19 cellular contexts compared by ENCODE assay signal in genomic region chr15:74767167-74768098, GRCh38. TPM values are rescaled to one million over a fixed set of nuclear protein-coding genes. Genes with fewer than 3 reads are reported as not detected.
DNase-seq lines count a peak whose midpoint lies in the region; ATAC-seq, FAIRE-seq and TF ChIP-seq lines count a peak whose summit lies in the region.
"Had no signal": no experiment of that assay in that cellular context is flagged by ENCODE, and none has a peak within 500 bp of the region (broad histone marks: within the 10 kb centered on the region; RNA-seq: fewer than 3 reads in every experiment).

No MANE protein-coding gene starts in this region.

- no peak overlapping the region for H3K4me3 ChIP-seq in HEK293 (ENCODE audit: low read depth, low read length)
- H3K4me3 ChIP-seq in HUES64 (ENCODE audit: low read length): no peak overlapping the region
- no peak overlapping the region for H3K4me3 ChIP-seq in K562
- H3K4me3 ChIP-seq in osteoblast (ENCODE audit: insufficient read depth, low read length): no peak overlapping the region
- no peak overlapping the region for H3K4me3 ChIP-seq in A673 (ENCODE audit: low read depth, low read length, poor library complexity, severe bottlenecking)
- H3K4me3 ChIP-seq in esophagus squamous epithelium: no peak overlapping the region
- H3K4me3 ChIP-seq: GM23338 had no signal

- H3K27ac ChIP-seq in HEK293 (ENCODE audit: extremely low read depth, low read depth, low read length): no peak overlapping the region
- H3K27ac ChIP-seq in HUES64 (ENCODE audit: low read depth, low read length): no peak overlapping the region
- H3K27ac ChIP-seq in K562 (ENCODE audit: extremely low read depth, low read depth, low read length): no peak overlapping the region
- H3K27ac ChIP-seq in osteoblast (ENCODE audit: low read depth, low read length): no peak overlapping the region
- H3K27ac ChIP-seq in A673 (ENCODE audit: low read depth, low read length, poor library complexity, severe bottlenecking): no peak overlapping the region
- H3K27ac ChIP-seq in esophagus squamous epithelium: no peak overlapping the region
- H3K27ac ChIP-seq: C4-2B had no signal

- no peak for FAIRE-seq in K562 (lab: Jason Lieb, UNC)
- FAIRE-seq: A204.1, D721Med had no signal

- TF ChIP-seq EP300 in K562 (IDR thresholded peaks at IDR 0.05; ENCODE audit: low read length): no peak

- TF ChIP-seq CTCF in HEK293 (tag by site-specific recombination; IDR thresholded peaks at IDR 0.05) (no peak), K562 (IDR thresholded peaks at IDR 0.05 in 2 of 3, conservative IDR thresholded peaks at IDR 0.05 in 1 of 3; ENCODE audit: insufficient read depth in 2 of 3, low read depth in 1 of 3, low read length in 3 of 3) (no peak), osteoblast (IDR thresholded peaks at IDR 0.05; ENCODE audit: extremely low read depth, low read depth, low read length) (no peak), A673 (conservative IDR thresholded peaks at IDR 0.05; ENCODE audit: low read depth, low read length) (no peak), esophagus squamous epithelium (IDR thresholded peaks at IDR 0.05) (no peak)

- H3K27me3 ChIP-seq in HUES64 (ENCODE audit: insufficient read depth, low read length): peaks cover 4% of the 10 kb centered on the region; the same call in 1 of the 2 replicates
- H3K27me3 ChIP-seq in K562 (ENCODE audit: control insufficient read depth in 2 of 2, insufficient read depth in 2 of 2, low read length in 2 of 2): peaks cover 9 to 41% of the 10 kb centered on the region in 2 experiments; a peak in 3 of 5 replicates
- peaks cover 8% of the 10 kb centered on the region for H3K27me3 ChIP-seq in osteoblast (ENCODE audit: insufficient read depth, low read length)
- H3K27me3 ChIP-seq in A673 (replicated peaks; ENCODE audit: insufficient read depth, low read depth, low read length, poor library complexity): no peaks in the 10 kb centered on the region
- H3K27me3 ChIP-seq in esophagus squamous epithelium: peaks cover 0 to 28% (median 0%) of the 10 kb centered on the region in 4 donors

- no peak overlapping the region for H2AFZ ChIP-seq in K562 (ENCODE audit: low read depth, low read length)
- no peak overlapping the region for H2AFZ ChIP-seq in osteoblast (ENCODE audit: low read length)

- H3K9me3 ChIP-seq in HEK293 (ENCODE audit: control insufficient read depth, insufficient read depth, low read depth, low read length): no peaks in the 10 kb centered on the region
- H3K9me3 ChIP-seq in HUES64 (ENCODE audit: insufficient read depth, low read depth, low read length): no peaks in the 10 kb centered on the region
- no peaks in the 10 kb centered on the region for H3K9me3 ChIP-seq in K562 (replicated peaks; ENCODE audit: control insufficient read depth, insufficient read depth, low read depth, low read length)
- no peaks in the 10 kb centered on the region for H3K9me3 ChIP-seq in osteoblast (ENCODE audit: low read depth, low read length)
- H3K9me3 ChIP-seq in A673 (ENCODE audit: low read depth, low read length, poor library complexity, severe bottlenecking): no peaks in the 10 kb centered on the region
- no peaks in the 10 kb centered on the region for H3K9me3 ChIP-seq in esophagus squamous epithelium
- H3K9me3 ChIP-seq: Caco-2 had no signal

- TF ChIP-seq RAD21 in K562 (CRISPR knock-in tag; conservative IDR thresholded peaks at IDR 0.05 in 1 of 2, IDR thresholded peaks at IDR 0.05 in 1 of 2): no peak

- H3K4me1 ChIP-seq in HEK293 (ENCODE audit: control insufficient read depth, insufficient read depth, low read length): no peaks in the 10 kb centered on the region
- H3K4me1 ChIP-seq in HUES64 (ENCODE audit: insufficient read depth, low read length): no peaks in the 10 kb centered on the region
- H3K4me1 ChIP-seq in K562 (replicated peaks in 1 of 2; ENCODE audit: control insufficient read depth in 2 of 2, insufficient read depth in 2 of 2, low read length in 2 of 2): peaks cover 0 to 18% of the 10 kb centered on the region in 2 experiments; a peak in 1 of 5 replicates
- H3K4me1 ChIP-seq in osteoblast (ENCODE audit: insufficient read depth, low read length): no peaks in the 10 kb centered on the region
- H3K4me1 ChIP-seq in A673 (ENCODE audit: insufficient read depth, low read length, poor library complexity, severe bottlenecking): peaks cover 3% of the 10 kb centered on the region
- peaks cover 0 to 39% (median 8%) of the 10 kb centered on the region in 3 donors for H3K4me1 ChIP-seq in esophagus squamous epithelium

- H4K20me1 ChIP-seq in K562 (replicated peaks; ENCODE audit: control insufficient read depth, insufficient read depth, low read length) (no peaks in the 10 kb centered on the region; the same call in 1 of the 2 replicates), osteoblast (ENCODE audit: insufficient read depth, low read length) (no peaks in the 10 kb centered on the region)

- H3K4me2 ChIP-seq in K562 (ENCODE audit: insufficient read depth, low read length): no peak overlapping the region
- no peak overlapping the region for H3K4me2 ChIP-seq in osteoblast (ENCODE audit: insufficient read depth, low read length)
- H3K4me2 ChIP-seq: GM23338 had no signal

- in situ Hi-C loops in K562 (cut with MboI): loop anchor here (5.0 kb wide), 2 partner anchors 130 to 390 kb away; no protein-coding TSS in a partner anchor

- no peaks in the 10 kb centered on the region for H3K79me2 ChIP-seq in K562 (ENCODE audit: control insufficient read depth, insufficient read depth, low read length)
- H3K79me2 ChIP-seq in osteoblast (ENCODE audit: insufficient read depth, low read length): no peaks in the 10 kb centered on the region

- WGBS in HUES64: 87% methylated on average over 13 of the region's 14 CpGs
- 7% methylated on average over 14 of the region's 14 CpGs for WGBS in K562 (ENCODE audit: insufficient coverage, low coverage, missing lambda C conversion rate)
- WGBS in esophagus squamous epithelium, 2 donors: 72 to 83% methylated on average over 9 to 10 of the region's 14 CpGs

- H3K9me1 ChIP-seq in K562 (ENCODE audit: control insufficient read depth, insufficient read depth, low read length): no peaks in the 10 kb centered on the region

- POLR2A ChIA-PET in HEK293 (lab: Yijun Ruan, JAX): interaction anchor here (1.5 to 1.6 kb wide), 2 partner anchors 131 to 137 kb away, joined by 5 to 10 read pairs; no protein-coding TSS in a partner anchor
- POLR2A ChIA-PET in K562 (lab: Yijun Ruan, JAX): interaction anchor here (0.8 to 2.2 kb wide), 5 partner anchors 8 to 132 kb away, joined by 3 to 7 read pairs (median 4); no protein-coding TSS in a partner anchor
- POLR2A ChIA-PET in A673 (lab: Charles Lee; ENCODE audit: low non-redundant PET): interaction anchor here (0.6 kb wide), 1 partner anchor 133 kb away, joined by 5 read pairs; no protein-coding TSS in a partner anchor

- 0 out of 2 replicates have a peak overlapping the region, but pooled peaks have one; percentile 9 for H3K9ac ChIP-seq in HUES64 (ENCODE audit: low read depth, low read length)
- peak overlapping the region in 1 of 2 experiments; percentile 17; a peak in 2 of 4 replicates for H3K9ac ChIP-seq in K562 (ENCODE audit: insufficient read depth in 1 of 2, low read depth in 2 of 2, low read length in 2 of 2)

- no TSS peak for BruUV-seq in K562 (replicated peaks; lab: Mats Ljungman, UMichigan)
- BruUV-seq in A673 (replicated peaks; lab: Mats Ljungman, UMichigan): no TSS peak

- intact Hi-C loops in K562 (cut with micrococcal nuclease) (loop anchor here (2.0 kb wide), 1 partner anchor 393 kb away; no protein-coding TSS in a partner anchor), A673 (cut with micrococcal nuclease; ENCODE audit: unreplicated experiment) (loop anchor here (1.0 kb wide), 1 partner anchor 132 kb away; no protein-coding TSS in a partner anchor), esophagus squamous epithelium (cut with DNase I) (loop anchor here (5.0 to 10.0 kb wide), 2 partner anchors 130 to 393 kb away; no protein-coding TSS in a partner anchor)

- CTCF ChIA-PET in HEK293 (lab: Yijun Ruan, JAX) (interaction anchor here (0.5 to 21.6 kb wide), 26 partner anchors 9 to 412 kb away, joined by 3 to 800 read pairs (median 8); partner anchors contain the start of genes CPLX3, CSK, CYP1A1 and CYP1A2), K562 (lab: Yijun Ruan, JAX; ENCODE audit: low intra/inter-chr PET ratio) (interaction anchor here (0.6 to 6.1 kb wide), 3 partner anchors 78 to 394 kb away, joined by 4 to 51 read pairs (median 32); no protein-coding TSS in a partner anchor), A673 (lab: Charles Lee) (interaction anchor here (0.7 to 5.0 kb wide), 6 partner anchors 8 to 146 kb away, joined by 4 to 119 read pairs (median 8); no protein-coding TSS in a partner anchor)

- no peak for DNase-seq in K562 (ENCODE audit: extremely low read depth in 1 of 4, low spot score in 3 of 4)
- peak; percentile 34 for DNase-seq in osteoblast (ENCODE audit: insufficient read length, low spot score, missing footprints)
- DNase-seq in A673 (ENCODE audit: low spot score): no peak
- no peak for DNase-seq in esophagus squamous epithelium (lab: John Stamatoyannopoulos, UW)
- DNase-seq: AML-193; Caco-2; CD4-positive, alpha-beta T cell; DMS79 treated with DMSO at 0.1 percent for 48 hours; GF-D8 had no signal

- ATAC-seq in K562 (no peak), HG02623 (IDR thresholded peaks at IDR 0.05; ENCODE audit: unreplicated experiment) (no peak)

- H3K36me3 ChIP-seq in HEK293 (ENCODE audit: control insufficient read depth in 2 of 2, insufficient read depth in 1 of 2, low read length in 2 of 2) (no peaks in the 10 kb centered on the region), HUES64 (ENCODE audit: insufficient read depth, low read length) (no peaks in the 10 kb centered on the region), K562 (ENCODE audit: control insufficient read depth, insufficient read depth, low read length) (no peaks in the 10 kb centered on the region), osteoblast (ENCODE audit: insufficient read depth, low read length) (no peaks in the 10 kb centered on the region), A673 (ENCODE audit: insufficient read depth, low read length, poor library complexity, severe bottlenecking) (no peaks in the 10 kb centered on the region), esophagus squamous epithelium (no peaks in the 10 kb centered on the region)

- no peak for TF ChIP-seq POLR2A in K562 (conservative IDR thresholded peaks at IDR 0.05)
- TF ChIP-seq POLR2A in esophagus squamous epithelium (IDR thresholded peaks at IDR 0.05): no peak

RNA-seq across cellular contexts. Expression of gene CSK, which starts 14.4 kb away (rescaled TPM):
- polyA plus RNA-seq in HUES64 (2013, experiment 1 of 2): 33.2 TPM
- 37.8 TPM for polyA plus RNA-seq in HUES64 (2013, experiment 2 of 2)
- total RNA-seq in K562 (2011; cell fraction: chromatin; rRNA removed; ENCODE audit: low replicate concordance): 52.2 and 176 TPM in 2 replicates
- 117 and 118 TPM in 2 replicates for total RNA-seq in K562 (2011; cell fraction: nucleolus; rRNA removed)
- 62.6 and 63.9 TPM in 2 replicates for total RNA-seq in K562 (2011; cell fraction: nucleoplasm; rRNA removed)
- total RNA-seq in K562 (2014; rRNA removed) (22.7 and 25.4 TPM in 2 replicates), K562 (2014; rRNA removed; fragmentation: Illumina TruSeq; extraction: Trizol) (9.2 and 13.8 TPM in 2 replicates), K562 (2015; rRNA removed; fragmentation: Illumina TruSeq; extraction: Trizol) (22.5 and 24.8 TPM in 2 replicates), K562 (2021) (108 and 112 TPM in 2 replicates), osteoblast (30.6 and 31.5 TPM in 2 replicates), A673 (2021) (90.8 and 103 TPM in 2 replicates), esophagus squamous epithelium (100 to 1,000 TPM in 1 of 4 donors, 10 to 100 TPM in 3; 30.6 to 130 (median 45.2) TPM)
- polyA plus RNA-seq in K562 (2011; rRNA removed) (17.2 and 21.5 TPM in 2 replicates), K562 (2014; fragmentation: Illumina TruSeq; extraction: Trizol) (63.0 and 74.3 TPM in 2 replicates), K562 (2014; fragmentation: Nextera tagmentation; extraction: Ambion mirVana) (1 to 10 TPM; 1.5 to 2.4 TPM), K562 (2014; rRNA removed) (32.6 and 41.5 TPM in 2 replicates)
- 16.6 and 23.4 TPM in 2 replicates for polyA plus RNA-seq in K562 (2011; cell fraction: cytosol; rRNA removed)
- polyA plus RNA-seq in K562 (2011; cell fraction: nucleus; rRNA removed): 82.8 and 107 TPM in 2 replicates
- polyA plus RNA-seq in K562 (2012): 62.3 and 74.3 TPM in 2 replicates
- polyA minus RNA-seq in K562 (2011; rRNA and poly(A)+ RNA removed): 13.5 and 19.1 TPM in 2 replicates
- 39.6 and 42.3 TPM in 2 replicates for polyA minus RNA-seq in K562 (2011; cell fraction: cytosol; rRNA and poly(A)+ RNA removed)
- 24.8 and 30.3 TPM in 2 replicates for polyA minus RNA-seq in K562 (2011; cell fraction: nucleus; rRNA and poly(A)+ RNA removed)

RNA-seq across cellular contexts. Expression of gene CYP1A2, which starts 18.8 kb away (rescaled TPM):
- not detected for polyA plus RNA-seq in HUES64 (2013, experiment 1 of 2)
- not detected for polyA plus RNA-seq in HUES64 (2013, experiment 2 of 2)
- total RNA-seq in K562 (2011; cell fraction: chromatin; rRNA removed; ENCODE audit: low replicate concordance): not detected in 2 replicates
- total RNA-seq in K562 (2011; cell fraction: nucleolus; rRNA removed): not detected in 2 replicates
- not detected in 2 replicates for total RNA-seq in K562 (2011; cell fraction: nucleoplasm; rRNA removed)
- total RNA-seq in K562 (2014; rRNA removed): not detected in 2 replicates
- total RNA-seq in K562 (2014; rRNA removed; fragmentation: Illumina TruSeq; extraction: Trizol): not detected in 2 replicates
- not detected in 2 replicates for total RNA-seq in K562 (2015; rRNA removed; fragmentation: Illumina TruSeq; extraction: Trizol)
- total RNA-seq in K562 (2021): not detected in 2 replicates
- polyA plus RNA-seq in K562 (2011; rRNA removed): not detected in 2 replicates
- not detected in 2 replicates for polyA plus RNA-seq in K562 (2011; cell fraction: cytosol; rRNA removed)
- polyA plus RNA-seq in K562 (2011; cell fraction: nucleus; rRNA removed): not detected in 2 replicates
- polyA plus RNA-seq in K562 (2012): not detected in 2 replicates
- not detected in 2 replicates for polyA plus RNA-seq in K562 (2014; fragmentation: Illumina TruSeq; extraction: Trizol)
- not detected for polyA plus RNA-seq in K562 (2014; fragmentation: Nextera tagmentation; extraction: Ambion mirVana)
- not detected in 2 replicates for polyA plus RNA-seq in K562 (2014; rRNA removed)
- not detected in 2 replicates for polyA minus RNA-seq in K562 (2011; rRNA and poly(A)+ RNA removed)
- polyA minus RNA-seq in K562 (2011; cell fraction: cytosol; rRNA and poly(A)+ RNA removed): not detected in 2 replicates
- polyA minus RNA-seq in K562 (2011; cell fraction: nucleus; rRNA and poly(A)+ RNA removed): not detected in 2 replicates
- not detected in 2 replicates for total RNA-seq in osteoblast
- total RNA-seq in A673 (2021): not detected in 2 replicates
- not detected for total RNA-seq in esophagus squamous epithelium
- total RNA-seq: Caco-2; CD4-positive, alpha-beta T cell; GM23338; H7; HT-29 had no signal
- polyA plus RNA-seq: BJ, GM23338 had no signal

RNA-seq across cellular contexts. Expression of gene CYP1A1, which starts 42.1 kb away (rescaled TPM):
- polyA plus RNA-seq in HUES64 (2013, experiment 1 of 2): 0.20 TPM
- 0.19 TPM for polyA plus RNA-seq in HUES64 (2013, experiment 2 of 2)
- 0.32 TPM in 1 of 2 replicates, not detected in the other for total RNA-seq in K562 (2011; cell fraction: chromatin; rRNA removed; ENCODE audit: low replicate concordance)
- not detected in 2 replicates for total RNA-seq in K562 (2011; cell fraction: nucleolus; rRNA removed)
- not detected in 2 replicates for total RNA-seq in K562 (2011; cell fraction: nucleoplasm; rRNA removed)
- total RNA-seq in K562 (2014; rRNA removed) (0.05 TPM in 1 of 2 replicates, not detected in the other), K562 (2014; rRNA removed; fragmentation: Illumina TruSeq; extraction: Trizol) (0.04 and 0.06 TPM in 2 replicates), K562 (2015; rRNA removed; fragmentation: Illumina TruSeq; extraction: Trizol) (not detected in 2 replicates), K562 (2021) (0.07 TPM in 1 of 2 replicates, not detected in the other), osteoblast (0.36 TPM in 1 of 2 replicates, not detected in the other), A673 (2021) (0.33 and 0.62 TPM in 2 replicates), esophagus squamous epithelium (1 to 10 TPM in 1 of 4 donors, under 1 TPM in 1, not detected in 2; 0.18 to 1.1 TPM)
- polyA plus RNA-seq in K562 (2011; rRNA removed) (0.06 TPM in 1 of 2 replicates, not detected in the other), K562 (2014; fragmentation: Illumina TruSeq; extraction: Trizol) (0.13 TPM in 1 of 2 replicates, not detected in the other), K562 (2014; fragmentation: Nextera tagmentation; extraction: Ambion mirVana) (not detected), K562 (2014; rRNA removed) (1.4 TPM in 1 of 2 replicates, not detected in the other)
- 0.03 and 0.09 TPM in 2 replicates for polyA plus RNA-seq in K562 (2011; cell fraction: cytosol; rRNA removed)
- polyA plus RNA-seq in K562 (2011; cell fraction: nucleus; rRNA removed): 0.10 and 0.11 TPM in 2 replicates
- 0.12 TPM in 1 of 2 replicates, not detected in the other for polyA plus RNA-seq in K562 (2012)
- polyA minus RNA-seq in K562 (2011; rRNA and poly(A)+ RNA removed): not detected in 2 replicates
- not detected in 2 replicates for polyA minus RNA-seq in K562 (2011; cell fraction: cytosol; rRNA and poly(A)+ RNA removed)
- 0.11 TPM in 1 of 2 replicates, not detected in the other for polyA minus RNA-seq in K562 (2011; cell fraction: nucleus; rRNA and poly(A)+ RNA removed)
- total RNA-seq: CD4-positive, alpha-beta T cell had no signal
- polyA plus RNA-seq: BJ had no signal

RNA-seq across cellular contexts. Expression of gene LMAN1L, which starts 45.2 kb away (rescaled TPM):
- not detected for polyA plus RNA-seq in HUES64 (2013, experiment 1 of 2)
- not detected for polyA plus RNA-seq in HUES64 (2013, experiment 2 of 2)
- total RNA-seq in K562 (2011; cell fraction: chromatin; rRNA removed; ENCODE audit: low replicate concordance): not detected in 2 replicates
- 0.17 TPM in 1 of 2 replicates, not detected in the other for total RNA-seq in K562 (2011; cell fraction: nucleolus; rRNA removed)
- total RNA-seq in K562 (2011; cell fraction: nucleoplasm; rRNA removed): not detected in 2 replicates
- total RNA-seq in K562 (2014; rRNA removed) (not detected in 2 replicates), K562 (2014; rRNA removed; fragmentation: Illumina TruSeq; extraction: Trizol) (not detected in 2 replicates), K562 (2015; rRNA removed; fragmentation: Illumina TruSeq; extraction: Trizol) (not detected in 2 replicates), K562 (2021) (not detected in 2 replicates), osteoblast (under 0.01 TPM in 1 of 2 replicates, not detected in the other), A673 (2021) (0.80 TPM in 1 of 2 replicates, not detected in the other), esophagus squamous epithelium (under 1 TPM in 1 of 4 donors, not detected in 3; 0.18 TPM)
- polyA plus RNA-seq in K562 (2011; rRNA removed) (not detected in 2 replicates), K562 (2014; fragmentation: Illumina TruSeq; extraction: Trizol) (not detected in 2 replicates), K562 (2014; fragmentation: Nextera tagmentation; extraction: Ambion mirVana) (not detected), K562 (2014; rRNA removed) (not detected in 2 replicates)
- not detected in 2 replicates for polyA plus RNA-seq in K562 (2011; cell fraction: cytosol; rRNA removed)
- not detected in 2 replicates for polyA plus RNA-seq in K562 (2011; cell fraction: nucleus; rRNA removed)
- polyA plus RNA-seq in K562 (2012): not detected in 2 replicates
- polyA minus RNA-seq in K562 (2011; rRNA and poly(A)+ RNA removed): not detected in 2 replicates
- polyA minus RNA-seq in K562 (2011; cell fraction: cytosol; rRNA and poly(A)+ RNA removed): not detected in 2 replicates
- not detected in 2 replicates for polyA minus RNA-seq in K562 (2011; cell fraction: nucleus; rRNA and poly(A)+ RNA removed)
- total RNA-seq: Caco-2, GM23338, H7, HT-29 had no signal
- polyA plus RNA-seq: BJ, GM23338 had no signal

RNA-seq across cellular contexts. Expression of gene CPLX3, which starts 59.0 kb away (rescaled TPM):
- not detected for polyA plus RNA-seq in HUES64 (2013, experiment 1 of 2)
- polyA plus RNA-seq in HUES64 (2013, experiment 2 of 2): 0.19 TPM
- not detected in 2 replicates for total RNA-seq in K562 (2011; cell fraction: chromatin; rRNA removed; ENCODE audit: low replicate concordance)
- total RNA-seq in K562 (2011; cell fraction: nucleolus; rRNA removed): not detected in 2 replicates
- total RNA-seq in K562 (2011; cell fraction: nucleoplasm; rRNA removed): not detected in 2 replicates
- not detected in 2 replicates for total RNA-seq in K562 (2014; rRNA removed)
- not detected in 2 replicates for total RNA-seq in K562 (2014; rRNA removed; fragmentation: Illumina TruSeq; extraction: Trizol)
- total RNA-seq in K562 (2015; rRNA removed; fragmentation: Illumina TruSeq; extraction: Trizol): not detected in 2 replicates
- total RNA-seq in K562 (2021): not detected in 2 replicates
- not detected in 2 replicates for polyA plus RNA-seq in K562 (2011; rRNA removed)
- polyA plus RNA-seq in K562 (2011; cell fraction: cytosol; rRNA removed): 0.04 TPM in 1 of 2 replicates, not detected in the other
- 0.04 TPM in 1 of 2 replicates, not detected in the other for polyA plus RNA-seq in K562 (2011; cell fraction: nucleus; rRNA removed)
- not detected in 2 replicates for polyA plus RNA-seq in K562 (2012)
- polyA plus RNA-seq in K562 (2014; fragmentation: Illumina TruSeq; extraction: Trizol): not detected in 2 replicates
- not detected for polyA plus RNA-seq in K562 (2014; fragmentation: Nextera tagmentation; extraction: Ambion mirVana)
- not detected in 2 replicates for polyA plus RNA-seq in K562 (2014; rRNA removed)
- polyA minus RNA-seq in K562 (2011; rRNA and poly(A)+ RNA removed): not detected in 2 replicates
- polyA minus RNA-seq in K562 (2011; cell fraction: cytosol; rRNA and poly(A)+ RNA removed): not detected in 2 replicates
- polyA minus RNA-seq in K562 (2011; cell fraction: nucleus; rRNA and poly(A)+ RNA removed): not detected in 2 replicates
- total RNA-seq in osteoblast: not detected in 2 replicates
- total RNA-seq in A673 (2021): 0.17 and 0.28 TPM in 2 replicates
- under 1 TPM in 1 of 4 donors, not detected in 3; 0.11 TPM for total RNA-seq in esophagus squamous epithelium
- total RNA-seq: Caco-2 had no signal
- polyA plus RNA-seq: BJ, GM23338 had no signal
